In genomic region chr7:123360631-123361030, GRCh38 we compare ENCODE assay signal across 25 cellular contexts.
"Had no signal": no experiment of that assay in that cellular context is flagged by ENCODE, and none has a peak within 500 bp of the region (broad histone marks: within the 10 kb centered on the region; RNA-seq: fewer than 3 reads in every experiment).

No MANE protein-coding gene starts in this region.

- H3K27ac ChIP-seq: neural progenitor cell, ovary, parathyroid adenoma, psoas muscle, right lobe of liver, sigmoid colon, stomach, thoracic aorta, thyroid gland, tibial nerve, upper lobe of left lung, uterus had no signal

- ATAC-seq: natural killer cell; psoas muscle; right cardiac atrium; right lobe of liver; stimulated activated effector memory CD8-positive, alpha-beta T cell treated with anti-CD3 and anti-CD28 coated beads, Interleukin-12 subunit alpha, Interleukin-12 subunit beta, amount 100 ng/mL, for 72 hours; stimulated activated naive B cell treated with anti-CD40 and anti-IgM and Interleukin-4, amounts not matched to agents 10 μg/mL and 1 μg/mL and 100 μg/mL, for 72 hours had no signal

- H3K4me3 ChIP-seq: neural progenitor cell, ovary, psoas muscle, right lobe of liver, sigmoid colon, stomach, thoracic aorta, thyroid gland, tibial nerve, upper lobe of left lung, uterus had no signal

- H3K36me3 ChIP-seq: neural progenitor cell, ovary, right lobe of liver, sigmoid colon, stomach, thoracic aorta, thyroid gland, tibial nerve, upper lobe of left lung, uterus had no signal

- FAIRE-seq: small intestine had no signal

- H3K9me3 ChIP-seq: ovary, psoas muscle, right lobe of liver, sigmoid colon, stomach, thoracic aorta, thyroid gland, tibial nerve, upper lobe of left lung, uterus had no signal

- H3K9ac ChIP-seq: neural progenitor cell, parathyroid adenoma had no signal

- DNase-seq: natural killer cell; occipital lobe; ovary; posterior cingulate gyrus; psoas muscle; right cardiac atrium; right lobe of liver; sigmoid colon; small intestine; stimulated activated CD4-positive, alpha-beta T cell treated with anti-CD3 and anti-CD28 coated beads, Interleukin-15, amount 100 ng/mL, for 24 hours; stimulated activated CD4-positive, alpha-beta T cell treated with anti-CD3 and anti-CD28 coated beads, Interleukin-2, amount 100 ng/mL, for 24 hours; stimulated activated CD4-positive, alpha-beta T cell treated with anti-CD3 and anti-CD28 coated beads, Interleukin-2, amount 100 ng/mL, for 48 hours; stimulated activated CD4-positive, alpha-beta T cell treated with anti-CD3 and anti-CD28 coated beads, Interleukin-4, amount 100 ng/mL, for 24 hours; stimulated activated naive B cell treated with anti-CD40 and anti-IgM and Interleukin-4, amounts not matched to agents 10 μg/mL and 1 μg/mL and 100 μg/mL, for 72 hours; stimulated activated naive CD4-positive, alpha-beta T cell treated with Interleukin-2 at 50 U/mL for 16 hours; stomach; thyroid gland; trophoblast cell; upper lobe of left lung; uterus had no signal
